In genomic region chr11:75562836-75563484, GRCh38 we compare ENCODE assay signal across 8 cellular contexts. TPM values are rescaled to one million over a fixed set of nuclear protein-coding genes. Genes with fewer than 3 reads are reported as not detected.
DNase-seq lines count a peak whose midpoint lies in the region; ATAC-seq and TF ChIP-seq lines count a peak whose summit lies in the region.

No MANE protein-coding gene starts in this region.

- no peaks in the 10 kb centered on the region for H3K9me3 ChIP-seq in HCT116 (ENCODE audit: control insufficient read depth in 1 of 2, insufficient read depth in 1 of 2, low read depth in 1 of 2, low read length in 2 of 2)
- H3K9me3 ChIP-seq in WERI-Rb-1 (ENCODE audit: severe bottlenecking), result no peaks in the 10 kb centered on the region
- H3K9me3 ChIP-seq in parathyroid adenoma (ENCODE audit: control insufficient read depth, low read length), result no peaks in the 10 kb centered on the region

- POLR2A ChIA-PET in HCT116 (lab: Charles Lee), result interaction anchor here (0.9 to 2.2 kb wide), 8 partner anchors 9 to 35 kb away, joined by 3 to 14 read pairs (median 4); no protein-coding TSS in a partner anchor

- H3K4me3 ChIP-seq in HCT116 (replicated peaks in 1 of 2; ENCODE audit: low read depth in 1 of 2, low read length in 2 of 2) (peak overlapping the region; percentile 77 to 99), WERI-Rb-1 (ENCODE audit: low read depth, low read length) (peak overlapping the region; percentile 50), parathyroid adenoma (ENCODE audit: low read depth, low read length) (peak overlapping the region; percentile 79)

- peak overlapping the region; percentile 85 for H3K4me2 ChIP-seq in HCT116 (ENCODE audit: low read length)
- H3K4me2 ChIP-seq in parathyroid adenoma (ENCODE audit: low read length), result peak overlapping the region; percentile 71

- H3K79me2 ChIP-seq in HCT116 (ENCODE audit: insufficient read depth, low read length), result peaks cover 55% of the 10 kb centered on the region
- H3K79me2 ChIP-seq in parathyroid adenoma, result peaks cover 3% of the 10 kb centered on the region

- H3K27ac ChIP-seq in HCT116 (ENCODE audit: low read depth, low read length), result peak overlapping the region; percentile 96
- peak overlapping the region; percentile 67 for H3K27ac ChIP-seq in WERI-Rb-1
- H3K27ac ChIP-seq in foreskin keratinocyte, result peak overlapping the region; percentile 18
- peak overlapping the region; percentile 98 for H3K27ac ChIP-seq in parathyroid adenoma

- no peaks in the 10 kb centered on the region for H4K20me1 ChIP-seq in HCT116 (ENCODE audit: insufficient read depth)

- H3K4me1 ChIP-seq in HCT116 (ENCODE audit: control insufficient read depth in 1 of 2, insufficient read depth in 2 of 2, low read length in 2 of 2) (peaks cover 17 to 62% of the 10 kb centered on the region in 2 experiments), foreskin keratinocyte (peaks cover 21% of the 10 kb centered on the region), parathyroid adenoma (peaks cover 11% of the 10 kb centered on the region)

- H3K9ac ChIP-seq in HCT116 (ENCODE audit: low read length) (peak overlapping the region; percentile 92), parathyroid adenoma (peak overlapping the region; percentile 53)

- BruUV-seq in HCT116 (replicated peaks; lab: Mats Ljungman, UMichigan), result TSS peak; percentile 72

- CTCF ChIA-PET in HCT116 (lab: Charles Lee), result interaction anchor here (0.7 to 2.1 kb wide), 6 partner anchors 9 to 35 kb away, joined by 3 to 13 read pairs (median 3); no protein-coding TSS in a partner anchor

- H3K36me3 ChIP-seq in HCT116 (ENCODE audit: control insufficient read depth in 1 of 2, insufficient read depth in 2 of 2, low read length in 2 of 2), result peaks cover 2 to 21% of the 10 kb centered on the region in 2 experiments
- H3K36me3 ChIP-seq in WERI-Rb-1, result no peaks in the 10 kb centered on the region
- H3K36me3 ChIP-seq in parathyroid adenoma (ENCODE audit: control insufficient read depth, insufficient read depth, low read length), result no peaks in the 10 kb centered on the region

- no peaks in the 10 kb centered on the region for H3K9me2 ChIP-seq in HCT116 (ENCODE audit: insufficient read depth)

- TF ChIP-seq CTCF in HCT116 (IDR thresholded peaks at IDR 0.05 in 2 of 3, conservative IDR thresholded peaks at IDR 0.05 in 1 of 3; ENCODE audit: borderline replicate concordance in 1 of 3, insufficient read depth in 1 of 3, low read depth in 2 of 3, low read length in 2 of 3), result no peak
- no peak for TF ChIP-seq CTCF in WERI-Rb-1 (IDR thresholded peaks at IDR 0.05; ENCODE audit: low read depth, low read length)
- TF ChIP-seq CTCF in foreskin keratinocyte (conservative IDR thresholded peaks at IDR 0.05), result no peak
- TF ChIP-seq CTCF in parathyroid adenoma (IDR thresholded peaks at IDR 0.05), result no peak

- intact Hi-C loops in HCT116 (cut with micrococcal nuclease), result loop anchor here (1.0 kb wide), 1 partner anchor 16 kb away; no protein-coding TSS in a partner anchor

- RAD21 ChIA-PET in HCT116 (lab: Charles Lee; ENCODE audit: low non-redundant PET in 1 of 2, low total read pairs in 2 of 2, uncharacterized antibody in 2 of 2, unreplicated experiment in 2 of 2), result no interaction called here

- ATAC-seq in HCT116, result peak; percentile 57
- peak; percentile 28 for ATAC-seq in foreskin keratinocyte

- H3K27me3 ChIP-seq in HCT116 (ENCODE audit: insufficient read depth, low read length) (no peaks in the 10 kb centered on the region), WERI-Rb-1 (ENCODE audit: insufficient read depth, low read depth, severe bottlenecking) (no peaks in the 10 kb centered on the region), foreskin keratinocyte (no peaks in the 10 kb centered on the region), parathyroid adenoma (ENCODE audit: control insufficient read depth, insufficient read depth, low read length) (no peaks in the 10 kb centered on the region)

- no peak overlapping the region for H2AFZ ChIP-seq in HCT116 (ENCODE audit: low read depth, low read length, poor library complexity, severe bottlenecking)
- peak overlapping the region; percentile 89 for H2AFZ ChIP-seq in parathyroid adenoma

- TF ChIP-seq POLR2A in HCT116 (IDR thresholded peaks at IDR 0.05; ENCODE audit: borderline replicate concordance, extremely low read depth, insufficient read depth, insufficient read length), result no peak

- DNase-seq in 8988T, result peak; percentile 69
- DNase-seq in HCT116 (ENCODE audit: low read depth, low spot score), result no peak
- peak; percentile 48 for DNase-seq in WERI-Rb-1
- DNase-seq in foreskin keratinocyte, result peak in 1 of 2 donors; percentile 57
- no peak for DNase-seq in GOT3 (lab: John Stamatoyannopoulos, UW)
- DNase-seq in epidermal melanocyte (ENCODE audit: insufficient read length, low spot score), result no peak
- no peak for DNase-seq in stimulated activated naive CD4-positive, alpha-beta T cell (lab: John Stamatoyannopoulos, UW)

- TF ChIP-seq RAD21 in HCT116 (IDR thresholded peaks at IDR 0.05; ENCODE audit: low read depth), result no peak

TF ChIP-seq in HCT116, 20 proteins besides CTCF, POLR2A, EP300 and RAD21:
- TF ChIP-seq ZBTB33 (IDR thresholded peaks at IDR 0.05; ENCODE audit: extremely low read depth, insufficient replicate concordance, low read length), result no peak
- TF ChIP-seq POLR2AphosphoS5 (IDR thresholded peaks at IDR 0.05; ENCODE audit: low read depth, low read length), result peak; percentile 56; the same call in 1 of the 2 replicates
- TF ChIP-seq ZNF274 (IDR thresholded peaks at IDR 0.05; ENCODE audit: low read depth, low read length), result no peak
- peak; percentile 1; the same call in 1 of the 2 replicates for TF ChIP-seq MAX (IDR thresholded peaks at IDR 0.05)

RNA-seq across cellular contexts. Expression of gene SERPINH1, which starts 0.9 kb away (rescaled TPM):
- total RNA-seq in HCT116 (2021; ENCODE audit: unreplicated experiment) (84.9 TPM), foreskin keratinocyte (194 and 216 TPM in 2 replicates)
- 122 and 130 TPM in 2 replicates for polyA plus RNA-seq in HCT116 (2012)
- polyA plus RNA-seq in foreskin keratinocyte, result 211 and 241 TPM in 2 replicates

RNA-seq across cellular contexts. Expression of gene GDPD5, which starts 37.2 kb away (rescaled TPM):
- 27.5 TPM for total RNA-seq in HCT116 (2021; ENCODE audit: unreplicated experiment)
- polyA plus RNA-seq in HCT116 (2012), result 23.0 and 24.7 TPM in 2 replicates
- total RNA-seq in foreskin keratinocyte, result 6.4 and 11.1 TPM in 2 replicates
- 5.1 and 8.5 TPM in 2 replicates for polyA plus RNA-seq in foreskin keratinocyte

Comparison
In these comparisons a context has a peak if more than half of its experiments do, and no peak if none do; other contexts are left out.
1. DNase-seq: peak in 8988T (single experiment) and WERI-Rb-1 (single experiment); none in HCT116 (single experiment), GOT3 (single experiment), epidermal melanocyte (single experiment) and stimulated activated naive CD4-positive, alpha-beta T cell (0 of 6).
2. H3K27ac ChIP-seq: peak in every context shown above with its lines; median percentile 98 in parathyroid adenoma; 96 in HCT116; 67 in WERI-Rb-1; 18 in foreskin keratinocyte.
3. Peak in every context shown above with its lines, with median percentiles within 50 percentile points of each other: H3K4me3 ChIP-seq.